Comparison of ENCODE assay signal across 12 cellular contexts in the genomic region with DNA sequence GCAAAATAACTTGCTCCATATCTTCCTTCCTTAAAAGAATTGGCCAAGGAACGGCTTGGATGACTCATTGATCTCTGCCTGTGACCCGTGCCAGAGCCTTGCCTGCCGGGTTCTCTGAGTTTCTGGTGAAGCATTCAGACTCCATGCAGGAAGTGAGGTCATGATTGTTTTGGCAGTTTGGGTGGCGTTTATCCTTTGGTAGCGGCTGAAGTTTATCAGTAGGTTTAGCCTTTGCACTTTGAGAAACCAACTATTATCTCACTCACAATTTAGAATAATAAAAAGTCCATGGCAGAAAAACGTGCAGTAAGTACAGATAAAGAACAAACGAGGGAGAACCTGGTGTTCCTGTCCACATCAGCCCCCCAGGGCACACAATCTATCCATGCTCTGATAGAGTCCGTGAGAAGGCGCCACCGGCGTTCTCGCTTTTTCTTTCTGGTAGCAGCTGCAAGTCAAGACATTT. TPM values are rescaled to one million over a fixed set of nuclear protein-coding genes. Genes with fewer than 3 reads are reported as not detected.
DNase-seq lines count a peak whose midpoint lies in the region; ATAC-seq and TF ChIP-seq lines count a peak whose summit lies in the region.
"Had no signal": no experiment of that assay in that cellular context is flagged by ENCODE, and none has a peak within 500 bp of the region (broad histone marks: within the 10 kb centered on the region; RNA-seq: fewer than 3 reads in every experiment).

No MANE protein-coding gene starts in this region.

- H4K91ac ChIP-seq in trophoblast cell (ENCODE audit: low read depth, low read length) = no peak overlapping the region

- H3K4me3 ChIP-seq in SK-N-SH (ENCODE audit: low read depth in 2 of 2, low read length in 1 of 2) (peak overlapping the region in 1 of 2 experiments; percentile 16; a peak in 1 of 4 replicates), gastroesophageal sphincter (no peak overlapping the region), trophoblast cell (ENCODE audit: low read depth, low read length) (no peak overlapping the region)
- H3K4me3 ChIP-seq: suprapubic skin had no signal

- DNase-seq in Daoy (ENCODE audit: low read depth) = peak; percentile 86
- no peak for DNase-seq in SK-N-SH
- DNase-seq in trophoblast cell = peak; percentile 49 to 71
- DNase-seq in cerebellar nuclear complex (lab: John Stamatoyannopoulos, UW) = no peak
- no peak for DNase-seq in activated T-cell treated with anti-CD3 and anti-CD28 coated beads, Interleukin-2, amount 50 U/mL, for 1 hour
- no peak for DNase-seq in NCI-H1092 treated with DMSO at 0.1 percent for 48 hours (lab: John Stamatoyannopoulos, UW)
- DNase-seq in NCI-H1694 (lab: John Stamatoyannopoulos, UW) = no peak
- DNase-seq: NCI-H1105 treated with DMSO at 0.1 percent for 48 hours, occipital lobe, T-helper 9 cell had no signal

- H4K20me1 ChIP-seq in SK-N-SH (ENCODE audit: insufficient read depth) = no peaks in the 10 kb centered on the region

- CTCF ChIA-PET in SK-N-SH (lab: Yijun Ruan, JAX) = no interaction called here

- TF ChIP-seq CTCF in SK-N-SH (IDR thresholded peaks at IDR 0.05) (no peak), gastroesophageal sphincter (IDR thresholded peaks at IDR 0.05) (no peak)

- no peaks in the 10 kb centered on the region for H3K9me3 ChIP-seq in SK-N-SH
- no peaks in the 10 kb centered on the region for H3K9me3 ChIP-seq in gastroesophageal sphincter
- no peaks in the 10 kb centered on the region for H3K9me3 ChIP-seq in trophoblast cell (ENCODE audit: insufficient read depth, low read depth, low read length)
- H3K9me3 ChIP-seq: suprapubic skin had no signal

- H2AFZ ChIP-seq in SK-N-SH (ENCODE audit: low read depth) = peak overlapping the region; percentile 84
- H2AFZ ChIP-seq in trophoblast cell (ENCODE audit: insufficient read depth, low read length, poor library complexity) = no peak overlapping the region

- peaks cover 4% of the 10 kb centered on the region for H3F3A ChIP-seq in SK-N-SH (replicated peaks; ENCODE audit: insufficient read depth)

- no peaks in the 10 kb centered on the region for H3K79me2 ChIP-seq in SK-N-SH (ENCODE audit: insufficient read depth)
- no peaks in the 10 kb centered on the region for H3K79me2 ChIP-seq in trophoblast cell (ENCODE audit: control insufficient read depth, insufficient read depth, low read length, poor library complexity)

- H3K9me2 ChIP-seq in SK-N-SH = no peaks in the 10 kb centered on the region

- H2BK5ac ChIP-seq in trophoblast cell (ENCODE audit: low read depth, low read length, poor library complexity) = no peak overlapping the region

- H3K4me1 ChIP-seq in SK-N-SH (ENCODE audit: control insufficient read depth in 1 of 2, insufficient read depth in 2 of 2, low read depth in 1 of 2, low read length in 1 of 2) = no peaks in the 10 kb centered on the region
- no peaks in the 10 kb centered on the region for H3K4me1 ChIP-seq in gastroesophageal sphincter
- H3K4me1 ChIP-seq in trophoblast cell (ENCODE audit: control insufficient read depth in 1 of 2, insufficient read depth in 2 of 2, low read length in 2 of 2) = no peaks in the 10 kb centered on the region

- no peak overlapping the region for H2BK12ac ChIP-seq in trophoblast cell (ENCODE audit: low read length)

- H3K9ac ChIP-seq in SK-N-SH = peak overlapping the region; percentile 35; the same call in 1 of the 2 replicates
- no peak overlapping the region for H3K9ac ChIP-seq in trophoblast cell (ENCODE audit: low read length)

- no peak overlapping the region for H3K23ac ChIP-seq in trophoblast cell (ENCODE audit: low read length)

- H3K18ac ChIP-seq in trophoblast cell (ENCODE audit: low read length) = no peak overlapping the region

- ATAC-seq in gastroesophageal sphincter = peak; percentile 89

- H3K4ac ChIP-seq in trophoblast cell (ENCODE audit: low read depth, low read length) = no peak overlapping the region

- POLR2A ChIA-PET in SK-N-SH (lab: Yijun Ruan, JAX) = no interaction called here

- no peaks in the 10 kb centered on the region for H3K79me1 ChIP-seq in trophoblast cell (ENCODE audit: low read length)

- no peak for TF ChIP-seq RAD21 in SK-N-SH (IDR thresholded peaks at IDR 0.05; ENCODE audit: low read length)

- 24% methylated on average over 12 of the region's 12 CpGs for WGBS in SK-N-SH (ENCODE audit: low lambda C conversion rate)
- WGBS in gastroesophageal sphincter (ENCODE audit: low coverage in 1 of 2), 2 donors = 23 to 39% methylated on average over 4 to 11 of the region's 12 CpGs
- no CpG with 5 or more reads among the region's 12 CpGs for WGBS in trophoblast cell (ENCODE audit: extremely low coverage, insufficient coverage, insufficient read length)

- H4K8ac ChIP-seq in trophoblast cell (ENCODE audit: low read depth, low read length) = peak overlapping the region; percentile 11

- no peaks in the 10 kb centered on the region for H3K36me3 ChIP-seq in SK-N-SH (replicated peaks in 1 of 2; ENCODE audit: control insufficient read depth in 1 of 2, insufficient read depth in 2 of 2, low read length in 1 of 2)
- no peaks in the 10 kb centered on the region for H3K36me3 ChIP-seq in gastroesophageal sphincter
- H3K36me3 ChIP-seq in trophoblast cell (ENCODE audit: control insufficient read depth in 1 of 2, insufficient read depth in 2 of 2, low read length in 2 of 2) = no peaks in the 10 kb centered on the region
- H3K36me3 ChIP-seq: suprapubic skin had no signal

- H3K14ac ChIP-seq in trophoblast cell (ENCODE audit: low read length) = no peak overlapping the region

- no peak for TF ChIP-seq EP300 in SK-N-SH (IDR thresholded peaks at IDR 0.05; ENCODE audit: borderline replicate concordance in 1 of 2, low read depth in 1 of 2, low read length in 1 of 2)
- no peak for TF ChIP-seq EP300 in gastroesophageal sphincter (IDR thresholded peaks at IDR 0.05)

- no peak overlapping the region for H2AK5ac ChIP-seq in trophoblast cell (ENCODE audit: low read length)

- no peaks in the 10 kb centered on the region for H3K27me3 ChIP-seq in SK-N-SH (ENCODE audit: insufficient read depth)
- no peaks in the 10 kb centered on the region for H3K27me3 ChIP-seq in gastroesophageal sphincter
- no peaks in the 10 kb centered on the region for H3K27me3 ChIP-seq in trophoblast cell (ENCODE audit: insufficient read depth, low read length)
- H3K27me3 ChIP-seq: suprapubic skin had no signal

- H2BK120ac ChIP-seq in trophoblast cell (ENCODE audit: insufficient read depth, low read length, poor library complexity) = no peak overlapping the region

- H3K4me2 ChIP-seq in SK-N-SH (peak overlapping the region; percentile 50), trophoblast cell (ENCODE audit: low read length) (no peak overlapping the region)

- no peak for TF ChIP-seq POLR2A in gastroesophageal sphincter (IDR thresholded peaks at IDR 0.05)

- H4K12ac ChIP-seq in trophoblast cell (ENCODE audit: low read depth, low read length) = no peak overlapping the region

- H3K27ac ChIP-seq in SK-N-SH (ENCODE audit: low read depth in 2 of 2, low read length in 1 of 2) (peak overlapping the region in 1 of 2 experiments; percentile 73; a peak in 2 of 4 replicates), gastroesophageal sphincter (peak overlapping the region in 2 of 4 donors; percentile 19 to 20), trophoblast cell (ENCODE audit: low read depth, low read length) (no peak overlapping the region)
- H3K27ac ChIP-seq: suprapubic skin had no signal

TF ChIP-seq in SK-N-SH, 30 proteins besides CTCF, POLR2A, EP300 and RAD21 (continues in another document):
- TF ChIP-seq FOSL2 (IDR thresholded peaks at IDR 0.05; ENCODE audit: borderline replicate concordance, low read depth) (peak; percentile 76; the same call in 1 of the 2 replicates), GABPA (IDR thresholded peaks at IDR 0.05; ENCODE audit: low read depth) (peak; percentile 53; the same call in 1 of the 2 replicates), ELF1 (IDR thresholded peaks at IDR 0.05) (no peak), CHD2 (IDR thresholded peaks at IDR 0.05; ENCODE audit: low read length, partially characterized antibody) (no peak), FOXM1 (IDR thresholded peaks at IDR 0.05; ENCODE audit: low read depth) (no peak), NFIC (IDR thresholded peaks at IDR 0.05; ENCODE audit: borderline replicate concordance) (peak; percentile 66), POLR2AphosphoS5 (IDR thresholded peaks at IDR 0.05; ENCODE audit: low read depth, low read length) (no peak), YY1 (IDR thresholded peaks at IDR 0.05; ENCODE audit: low read depth) (no peak), MAX (IDR thresholded peaks at IDR 0.05; ENCODE audit: low read depth) (peak; percentile 36; the same call in 1 of the 2 replicates)
- TF ChIP-seq, protein P1, sequence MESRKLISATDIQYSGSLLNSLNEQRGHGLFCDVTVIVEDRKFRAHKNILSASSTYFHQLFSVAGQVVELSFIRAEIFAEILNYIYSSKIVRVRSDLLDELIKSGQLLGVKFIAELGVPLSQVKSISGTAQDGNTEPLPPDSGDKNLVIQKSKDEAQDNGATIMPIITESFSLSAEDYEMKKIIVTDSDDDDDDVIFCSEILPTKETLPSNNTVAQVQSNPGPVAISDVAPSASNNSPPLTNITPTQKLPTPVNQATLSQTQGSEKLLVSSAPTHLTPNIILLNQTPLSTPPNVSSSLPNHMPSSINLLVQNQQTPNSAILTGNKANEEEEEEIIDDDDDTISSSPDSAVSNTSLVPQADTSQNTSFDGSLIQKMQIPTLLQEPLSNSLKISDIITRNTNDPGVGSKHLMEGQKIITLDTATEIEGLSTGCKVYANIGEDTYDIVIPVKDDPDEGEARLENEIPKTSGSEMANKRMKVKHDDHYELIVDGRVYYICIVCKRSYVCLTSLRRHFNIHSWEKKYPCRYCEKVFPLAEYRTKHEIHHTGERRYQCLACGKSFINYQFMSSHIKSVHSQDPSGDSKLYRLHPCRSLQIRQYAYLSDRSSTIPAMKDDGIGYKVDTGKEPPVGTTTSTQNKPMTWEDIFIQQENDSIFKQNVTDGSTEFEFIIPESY (IDR thresholded peaks at IDR 0.05; ENCODE audit: borderline replicate concordance, low read depth) = no peak
- TF ChIP-seq, protein P2, sequence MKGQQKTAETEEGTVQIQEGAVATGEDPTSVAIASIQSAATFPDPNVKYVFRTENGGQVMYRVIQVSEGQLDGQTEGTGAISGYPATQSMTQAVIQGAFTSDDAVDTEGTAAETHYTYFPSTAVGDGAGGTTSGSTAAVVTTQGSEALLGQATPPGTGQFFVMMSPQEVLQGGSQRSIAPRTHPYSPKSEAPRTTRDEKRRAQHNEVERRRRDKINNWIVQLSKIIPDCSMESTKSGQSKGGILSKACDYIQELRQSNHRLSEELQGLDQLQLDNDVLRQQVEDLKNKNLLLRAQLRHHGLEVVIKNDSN (IDR thresholded peaks at IDR 0.05; ENCODE audit: borderline replicate concordance, low read depth) = no peak

RNA-seq across cellular contexts. Expression of gene CTAGE1, which starts 15.0 kb away (rescaled TPM):
- not detected in 2 replicates for total RNA-seq in Daoy (2014; rRNA removed; shearing (Covaris generic))
- polyA plus RNA-seq in SK-N-SH (2012; rRNA removed) = 0.03 and 0.07 TPM in 2 replicates
- 0.01 TPM in 2 replicates for polyA plus RNA-seq in SK-N-SH (2012; cell fraction: cytosol; rRNA removed)
- 0.02 TPM in 1 of 2 replicates, not detected in the other for polyA plus RNA-seq in SK-N-SH (2012; cell fraction: nucleus; rRNA removed)
- total RNA-seq in gastroesophageal sphincter = not detected
- 0.03 TPM in 1 of 2 replicates, not detected in the other for polyA plus RNA-seq in trophoblast cell (2013)
- total RNA-seq: occipital lobe, suprapubic skin had no signal

Comparison
In these comparisons a context has a peak if more than half of its experiments do, and no peak if none do; other contexts are left out.
1. DNase-seq: peak in Daoy (single experiment) and trophoblast cell (2 of 2); none in SK-N-SH (single experiment), cerebellar nuclear complex (0 of 2), activated T-cell treated with anti-CD3 and anti-CD28 coated beads, Interleukin-2, amount 50 U/mL, for 1 hour (single experiment), NCI-H1092 treated with DMSO at 0.1 percent for 48 hours (single experiment) and NCI-H1694 (single experiment).